25 cellular contexts compared by ENCODE assay signal in genomic region chr10:114743552-114744231, GRCh38.
"Had no signal": no experiment of that assay in that cellular context is flagged by ENCODE, and none has a peak within 500 bp of the region (broad histone marks: within the 10 kb centered on the region; RNA-seq: fewer than 3 reads in every experiment).

No MANE protein-coding gene starts in this region.

- H3K27ac ChIP-seq: esophagus squamous epithelium, suprapubic skin had no signal

- H3K4me3 Mint-ChIP-seq: activated CD8-positive, alpha-beta T cell treated with anti-CD3 and anti-CD28 coated beads for 36 hours; activated T-cell treated with anti-CD3 and anti-CD28 coated beads, Interleukin-2, amount 50 U/mL, for 72 hours; naive thymus-derived CD8-positive, alpha-beta T cell; WTC11 had no signal

- H3K27ac Mint-ChIP-seq: activated CD8-positive, alpha-beta T cell treated with anti-CD3 and anti-CD28 coated beads for 36 hours; activated naive CD4-positive, alpha-beta T cell treated with anti-CD3 and anti-CD28 coated beads, Interleukin-2, amount 50 U/mL, for 72 hours; activated T-cell treated with anti-CD3 and anti-CD28 coated beads, Interleukin-2, amount 50 U/mL, for 72 hours; naive thymus-derived CD8-positive, alpha-beta T cell; WTC11 had no signal

- H3K27me3 ChIP-seq: esophagus squamous epithelium, suprapubic skin had no signal

- DNase-seq: activated CD4-positive, alpha-beta T cell treated with anti-CD3 and anti-CD28 coated beads for 48 hours; activated CD8-positive, alpha-beta memory T cell treated with anti-CD3 and anti-CD28 coated beads, Interleukin-2, amount 50 U/mL, for 4 hours; activated CD8-positive, alpha-beta T cell treated with anti-CD3 and anti-CD28 coated beads for 36 hours; activated gamma-delta T cell; activated T-cell treated with anti-CD3 and anti-CD28 coated beads, Interleukin-2, amount 50 U/mL, for 72 hours; central memory CD4-positive, alpha-beta T cell; cortex of kidney; effector CD8-positive, alpha-beta T cell; esophagus squamous epithelium; hypothalamus; kidney; mesenchymal stem cell; naive thymus-derived CD8-positive, alpha-beta T cell; posterior cingulate gyrus; retina; stimulated activated CD4-positive, alpha-beta T cell treated with anti-CD3 and anti-CD28 coated beads, Interleukin-15, amount 100 ng/mL, for 24 hours; stimulated activated CD4-positive, alpha-beta T cell treated with anti-CD3 and anti-CD28 coated beads, Interleukin-4, amount 100 ng/mL, for 24 hours; stimulated activated CD8-positive, alpha-beta memory T cell treated with anti-CD3 and anti-CD28 coated beads, Interleukin-4, amount 100 ng/mL, for 48 hours; stimulated activated naive CD8-positive, alpha-beta T cell treated with anti-CD3 and anti-CD28 coated beads, Interleukin-15, Interleukin-2, amounts not matched to agents 100 U/mL and 50 U/mL, for 24 hours; trophoblast cell had no signal

- ATAC-seq: activated CD8-positive, alpha-beta T cell treated with anti-CD3 and anti-CD28 coated beads for 36 hours; activated naive CD4-positive, alpha-beta T cell treated with anti-CD3 and anti-CD28 coated beads, Interleukin-2, amount 50 U/mL, for 72 hours; activated T-cell treated with anti-CD3 and anti-CD28 coated beads, Interleukin-2, amount 50 U/mL, for 72 hours; naive thymus-derived CD8-positive, alpha-beta T cell; stimulated activated naive CD8-positive, alpha-beta T cell treated with anti-CD3 and anti-CD28 coated beads, Interleukin-15, Interleukin-2, amounts not matched to agents 100 U/mL and 50 U/mL, for 24 hours; WTC11 had no signal

- FAIRE-seq: endothelial cell of umbilical vein, kidney, TTC549 had no signal

- H3K4me1 Mint-ChIP-seq: WTC11 had no signal

- H3K36me3 Mint-ChIP-seq: activated naive CD4-positive, alpha-beta T cell treated with anti-CD3 and anti-CD28 coated beads, Interleukin-2, amount 50 U/mL, for 72 hours; naive thymus-derived CD8-positive, alpha-beta T cell; WTC11 had no signal

- H3K36me3 ChIP-seq: esophagus squamous epithelium, suprapubic skin had no signal

- H3K9me3 Mint-ChIP-seq: activated CD8-positive, alpha-beta T cell treated with anti-CD3 and anti-CD28 coated beads for 36 hours; activated naive CD4-positive, alpha-beta T cell treated with anti-CD3 and anti-CD28 coated beads, Interleukin-2, amount 50 U/mL, for 72 hours; activated T-cell treated with anti-CD3 and anti-CD28 coated beads, Interleukin-2, amount 50 U/mL, for 72 hours; naive thymus-derived CD8-positive, alpha-beta T cell; WTC11 had no signal

- H3K4me3 ChIP-seq: esophagus squamous epithelium, suprapubic skin had no signal
